Comparison of ENCODE assay signal across 34 cellular contexts in the genomic region with DNA sequence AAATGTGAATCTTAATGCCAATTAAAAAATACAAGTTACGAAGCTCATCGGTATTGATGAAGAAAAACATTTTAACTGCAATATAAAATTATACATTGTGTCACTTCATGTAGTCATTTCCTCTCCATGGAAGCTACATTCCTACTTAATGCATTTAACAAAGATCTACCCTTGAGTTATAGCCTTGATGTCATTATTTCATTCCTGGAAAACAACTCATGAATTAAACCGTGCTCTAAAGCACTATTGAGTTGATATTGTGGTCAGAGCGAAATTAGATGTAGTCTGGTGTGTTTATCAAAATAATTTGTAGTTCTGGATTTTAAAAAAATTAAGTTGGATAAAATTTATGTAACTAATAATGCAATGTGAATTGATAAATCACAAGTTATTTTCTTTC. TPM values are rescaled to one million over a fixed set of nuclear protein-coding genes. Genes with fewer than 3 reads are reported as not detected.
"Had no signal": no experiment of that assay in that cellular context is flagged by ENCODE, and none has a peak within 500 bp of the region (broad histone marks: within the 10 kb centered on the region; RNA-seq: fewer than 3 reads in every experiment).

No MANE protein-coding gene starts in this region.

- DNase-seq: colonic mucosa; cortex of kidney; effector CD8-positive, alpha-beta T cell; effector memory CD8-positive, alpha-beta T cell; endodermal cell; erythroblast; esophagus squamous epithelium; foreskin fibroblast; foreskin melanocyte; gastrocnemius medialis; glutamatergic neuron; head of caudate nucleus; heart right ventricle; hippocampal formation; immature natural killer cell; islet precursor cell; kidney; kidney glomerular epithelial cell; left colon; left ventricle myocardium inferior; lower lobe of right lung; mesenchymal stem cell; mucosa of descending colon; naive B cell; naive thymus-derived CD8-positive, alpha-beta T cell had no signal

- ATAC-seq: effector memory CD8-positive, alpha-beta T cell; esophagus mucosa; gastrocnemius medialis; heart right ventricle; left colon; left lobe of liver; lower lobe of right lung; mucosa of descending colon; naive thymus-derived CD8-positive, alpha-beta T cell had no signal

- H3K27me3 ChIP-seq: colonic mucosa had no signal

- H3K36me3 ChIP-seq: colonic mucosa, esophagus squamous epithelium, gastrocnemius medialis, heart right ventricle, left ventricle myocardium inferior, lower lobe of right lung had no signal

- H3K9me3 ChIP-seq: colonic mucosa, esophagus squamous epithelium, gastrocnemius medialis, heart right ventricle, left ventricle myocardium inferior, lower lobe of right lung, mucosa of descending colon had no signal

- H3K27ac ChIP-seq: colonic mucosa, epithelial cell of prostate, esophagus squamous epithelium, gastrocnemius medialis, heart right ventricle, left ventricle myocardium inferior, lower lobe of right lung had no signal

- H3K4me1 ChIP-seq: colonic mucosa, esophagus squamous epithelium, gastrocnemius medialis, heart right ventricle, left ventricle myocardium inferior, lower lobe of right lung had no signal

- H3K4me3 ChIP-seq: colonic mucosa, esophagus squamous epithelium, gastrocnemius medialis, heart right ventricle, left ventricle myocardium inferior, lower lobe of right lung, mucosa of descending colon had no signal

RNA-seq across cellular contexts. Expression of a gene that starts 11.1 kb away (rescaled TPM):
- total RNA-seq: colonic mucosa; dermis microvascular lymphatic vessel endothelial cell; endodermal cell; esophagus mucosa; esophagus squamous epithelium; glomerular endothelial cell; kidney; left colon; left lobe of liver; lower leg skin; lower lobe of right lung; lung microvascular endothelial cell; mesenteric fat pad; mesothelial cell of epicardium; mucosa of descending colon; naive thymus-derived CD8-positive, alpha-beta T cell had no signal
- polyA plus RNA-seq: immature natural killer cell; naive thymus-derived CD8-positive, alpha-beta T cell had no signal

RNA-seq across cellular contexts. Expression of a gene that starts 45.4 kb away (rescaled TPM):
- total RNA-seq: dermis microvascular lymphatic vessel endothelial cell; endodermal cell; esophagus mucosa; esophagus squamous epithelium; gastrocnemius medialis; glomerular endothelial cell; kidney; lower leg skin; lower lobe of right lung; lung microvascular endothelial cell; mesothelial cell of epicardium; naive thymus-derived CD8-positive, alpha-beta T cell had no signal
- polyA plus RNA-seq: immature natural killer cell; naive thymus-derived CD8-positive, alpha-beta T cell had no signal
